11 cellular contexts compared by ENCODE assay signal in genomic region chr11:63764712-63765631, GRCh38. TPM values are rescaled to one million over a fixed set of nuclear protein-coding genes. Genes with fewer than 3 reads are reported as not detected.
A peak's percentile ranks its signal among the peaks of the same experiment; 100 is the strongest.
DNase-seq lines count a peak whose midpoint lies in the region; ATAC-seq, FAIRE-seq and TF ChIP-seq lines count a peak whose summit lies in the region.
"Had no signal": no experiment of that assay in that cellular context is flagged by ENCODE, and none has a peak within 500 bp of the region (broad histone marks: within the 10 kb centered on the region; RNA-seq: fewer than 3 reads in every experiment).

No MANE protein-coding gene starts in this region.

- H4K20me1 ChIP-seq in H9 (ENCODE audit: control insufficient read depth, insufficient read depth, insufficient read length), result no peaks in the 10 kb centered on the region

- no peak overlapping the region for H3K14ac ChIP-seq in H9 (ENCODE audit: insufficient read depth, low read length)

- H2AK5ac ChIP-seq in H9 (ENCODE audit: insufficient read length, low read length), result no peak overlapping the region

- no peak overlapping the region for H4K5ac ChIP-seq in H9 (ENCODE audit: insufficient read length, low read depth, low read length)

- peaks cover 5% of the 10 kb centered on the region; the same call in 1 of the 2 replicates for H3K79me2 ChIP-seq in H9 (ENCODE audit: insufficient read depth, low read length)

- H3K27me3 ChIP-seq in H9 (ENCODE audit: insufficient read depth, low read length) (no peaks in the 10 kb centered on the region), adipocyte (replicated peaks; ENCODE audit: control insufficient read depth, insufficient read depth, low read length) (no peaks in the 10 kb centered on the region), small intestine (ENCODE audit: control insufficient read depth in 2 of 2, insufficient read depth in 2 of 2, low read length in 2 of 2) (no peaks in the 10 kb centered on the region)

- peak; percentile 77 for DNase-seq in H9
- DNase-seq in adipocyte (ENCODE audit: low read depth), result no peak
- peak; percentile 54 for DNase-seq in iPS-NIHi7 (ENCODE audit: extremely low spot score)
- DNase-seq in small intestine, result peak; percentile 56
- no peak for DNase-seq in activated naive CD4-positive, alpha-beta T cell treated with anti-CD3 and anti-CD28 coated beads, Interleukin-2, amount 50 U/mL, for 72 hours (ENCODE audit: low spot score in 2 of 2)
- no peak for DNase-seq in naive thymus-derived CD8-positive, alpha-beta T cell
- DNase-seq in ureter (ENCODE audit: low spot score), result no peak
- DNase-seq: activated CD4-positive, alpha-beta T cell treated with anti-CD3 and anti-CD28 coated beads, Interleukin-2, amount 10 ng/mL, durations not matched to agents 24 days and 14 days; NCI-H510A treated with DMSO at 0.1 percent for 48 hours had no signal

- H3K4me3 ChIP-seq in adipocyte (ENCODE audit: low read length) (no peak overlapping the region), small intestine (ENCODE audit: low read depth in 1 of 2, low read length in 2 of 2) (peak overlapping the region in 1 of 2 donors; percentile 25)

- no peak overlapping the region for H4K8ac ChIP-seq in H9 (replicated peaks; ENCODE audit: insufficient read length, low read depth, low read length)

- peaks cover 2% of the 10 kb centered on the region for H3K79me1 ChIP-seq in H9 (ENCODE audit: insufficient read depth, low read depth, low read length, poor library complexity, severe bottlenecking)

- no peak overlapping the region for H3K4me2 ChIP-seq in H9 (ENCODE audit: insufficient read depth, insufficient read length, low read length)
- H3K4me2 ChIP-seq: SK-N-SH had no signal

- H2BK120ac ChIP-seq in H9 (ENCODE audit: low read depth, low read length, poor library complexity, severe bottlenecking), result no peak overlapping the region

- peak overlapping the region in 1 of 3 experiments; percentile 96; a peak in 2 of 7 replicates for H3K27ac Mint-ChIP-seq in H9
- H3K27ac Mint-ChIP-seq in activated naive CD4-positive, alpha-beta T cell treated with anti-CD3 and anti-CD28 coated beads, Interleukin-2, amount 50 U/mL, for 72 hours, result no peak overlapping the region
- H3K27ac Mint-ChIP-seq in naive thymus-derived CD8-positive, alpha-beta T cell, result peak overlapping the region in 2 of 10 donors; percentile 15 to 63
- H3K27ac Mint-ChIP-seq: activated CD4-positive, alpha-beta T cell treated with anti-CD3 and anti-CD28 coated beads, Interleukin-2, amount 10 ng/mL, durations not matched to agents 24 days and 14 days; activated naive CD4-positive, alpha-beta T cell treated with anti-CD3 and anti-CD28 coated beads, Interleukin-2, amount 50 U/mL, for 24 hours had no signal

- peaks cover 0 to 36% (median 5%) of the 10 kb centered on the region in 3 experiments; a peak in 5 of 7 replicates for H3K36me3 Mint-ChIP-seq in H9 (ENCODE audit: insufficient read depth in 1 of 3, low read depth in 3 of 3)
- peaks cover 0 to 6% of the 10 kb centered on the region in 2 donors for H3K36me3 Mint-ChIP-seq in activated naive CD4-positive, alpha-beta T cell treated with anti-CD3 and anti-CD28 coated beads, Interleukin-2, amount 50 U/mL, for 72 hours
- H3K36me3 Mint-ChIP-seq in naive thymus-derived CD8-positive, alpha-beta T cell, result peaks cover 0 to 5% (median 0%) of the 10 kb centered on the region in 3 donors
- H3K36me3 Mint-ChIP-seq: activated naive CD4-positive, alpha-beta T cell treated with anti-CD3 and anti-CD28 coated beads, Interleukin-2, amount 50 U/mL, for 24 hours had no signal

- ATAC-seq in activated naive CD4-positive, alpha-beta T cell treated with anti-CD3 and anti-CD28 coated beads, Interleukin-2, amount 50 U/mL, for 72 hours, result no peak
- no peak for ATAC-seq in naive thymus-derived CD8-positive, alpha-beta T cell

- no peak overlapping the region for H3K23ac ChIP-seq in H9 (ENCODE audit: insufficient read length, low read depth, low read length)

- no peak overlapping the region for H2BK20ac ChIP-seq in H9 (ENCODE audit: low read depth, low read length, poor library complexity, severe bottlenecking)

- no peak overlapping the region for H3T11ph ChIP-seq in H9 (ENCODE audit: low read length)

- H3K18ac ChIP-seq in H9 (ENCODE audit: insufficient read length, low read depth, low read length), result no peak overlapping the region

- no CpG with 5 or more reads among the region's 30 CpGs for WGBS in H9 (ENCODE audit: extremely low coverage, insufficient read length, low lambda C conversion rate)
- 23 to 64% (median 45%) methylated on average over 11 to 30 of the region's 30 CpGs for WGBS in small intestine, 3 donors

- H3K9ac ChIP-seq in H9 (ENCODE audit: extremely low read depth, insufficient read length, low read length), result no peak overlapping the region
- H3K9ac ChIP-seq in adipocyte (ENCODE audit: low read length), result peak overlapping the region; percentile 28
- H3K9ac ChIP-seq: SK-N-SH had no signal

- no peaks in the 10 kb centered on the region for H3K9me3 ChIP-seq in H9 (ENCODE audit: control insufficient read depth, low read depth, low read length)
- H3K9me3 ChIP-seq in adipocyte (ENCODE audit: control insufficient read depth, low read length), result no peaks in the 10 kb centered on the region
- no peaks in the 10 kb centered on the region for H3K9me3 ChIP-seq in small intestine (ENCODE audit: control insufficient read depth, low read depth)
- H3K9me3 ChIP-seq: SK-N-SH had no signal

- H3K23me2 ChIP-seq in H9 (ENCODE audit: insufficient read length, low read depth, low read length, poor library complexity, severe bottlenecking), result peaks cover 32% of the 10 kb centered on the region

- H3K27me3 Mint-ChIP-seq in H9 (ENCODE audit: low read depth), result peaks cover 3% of the 10 kb centered on the region
- no peaks in the 10 kb centered on the region for H3K27me3 Mint-ChIP-seq in naive thymus-derived CD8-positive, alpha-beta T cell
- H3K27me3 Mint-ChIP-seq: activated naive CD4-positive, alpha-beta T cell treated with anti-CD3 and anti-CD28 coated beads, Interleukin-2, amount 50 U/mL, for 24 hours had no signal

- peaks cover 46 to 48% of the 10 kb centered on the region in 2 experiments for H3K4me1 Mint-ChIP-seq in H9
- peaks cover 7 to 19% (median 14%) of the 10 kb centered on the region in 4 donors for H3K4me1 Mint-ChIP-seq in naive thymus-derived CD8-positive, alpha-beta T cell

- TF ChIP-seq CTCF in H9 (conservative IDR thresholded peaks at IDR 0.05), result no peak

- no peak overlapping the region for H2BK5ac ChIP-seq in H9 (ENCODE audit: insufficient read length, low read length)

- H3K4ac ChIP-seq in H9 (ENCODE audit: low read depth, low read length), result no peak overlapping the region

- peaks cover 11% of the 10 kb centered on the region for H3K36me3 ChIP-seq in adipocyte (ENCODE audit: control insufficient read depth, insufficient read depth, low read length, severe bottlenecking)
- H3K36me3 ChIP-seq in small intestine (ENCODE audit: control insufficient read depth in 2 of 2, insufficient read depth in 2 of 2, low read length in 2 of 2), result no peaks in the 10 kb centered on the region

- H3K56ac ChIP-seq in H9 (ENCODE audit: insufficient read length, low read depth, low read length), result no peak overlapping the region

- no peak overlapping the region for H3K27ac ChIP-seq in H9 (ENCODE audit: insufficient read length, low read depth, low read length)
- H3K27ac ChIP-seq in small intestine (ENCODE audit: low read depth in 1 of 2, low read length in 1 of 2), result no peak overlapping the region

- H4K91ac ChIP-seq in H9 (ENCODE audit: insufficient read length, low read depth, low read length), result no peak overlapping the region

- no peak overlapping the region for H2BK15ac ChIP-seq in H9 (ENCODE audit: low read depth, low read length)

- POLR2A ChIA-PET in naive thymus-derived CD8-positive, alpha-beta T cell (lab: Charles Lee), result no interaction called here

- peak overlapping the region; percentile 73 to 92; a peak in 3 of 5 replicates for H3K4me3 Mint-ChIP-seq in H9
- no peak overlapping the region for H3K4me3 Mint-ChIP-seq in naive thymus-derived CD8-positive, alpha-beta T cell
- H3K4me3 Mint-ChIP-seq: activated CD4-positive, alpha-beta T cell treated with anti-CD3 and anti-CD28 coated beads, Interleukin-2, amount 10 ng/mL, durations not matched to agents 24 days and 14 days; activated naive CD4-positive, alpha-beta T cell treated with anti-CD3 and anti-CD28 coated beads, Interleukin-2, amount 50 U/mL, for 24 hours had no signal

- H2AFZ ChIP-seq in H9 (ENCODE audit: low read length), result no peak overlapping the region

- 0 out of 5 replicates have a peak, but pooled peaks cover 0 to 2% of the 10 kb centered on the region in 2 experiments for H3K9me3 Mint-ChIP-seq in H9
- H3K9me3 Mint-ChIP-seq in activated naive CD4-positive, alpha-beta T cell treated with anti-CD3 and anti-CD28 coated beads, Interleukin-2, amount 50 U/mL, for 72 hours, result no peaks in the 10 kb centered on the region
- no peaks in the 10 kb centered on the region for H3K9me3 Mint-ChIP-seq in naive thymus-derived CD8-positive, alpha-beta T cell
- H3K9me3 Mint-ChIP-seq: activated CD4-positive, alpha-beta T cell treated with anti-CD3 and anti-CD28 coated beads, Interleukin-2, amount 10 ng/mL, durations not matched to agents 24 days and 14 days; activated naive CD4-positive, alpha-beta T cell treated with anti-CD3 and anti-CD28 coated beads, Interleukin-2, amount 50 U/mL, for 24 hours had no signal

- H2BK12ac ChIP-seq in H9 (ENCODE audit: insufficient read length, low read depth, low read length), result no peak overlapping the region

- no peak for FAIRE-seq in small intestine (lab: Jason Lieb, UNC)

- H3K4me1 ChIP-seq in H9 (ENCODE audit: insufficient read depth, low read length) (no peaks in the 10 kb centered on the region; the same call in 1 of the 2 replicates), adipocyte (ENCODE audit: control insufficient read depth, insufficient read depth, low read length) (peaks cover 51% of the 10 kb centered on the region), small intestine (ENCODE audit: control insufficient read depth in 2 of 2, insufficient read depth in 1 of 2, low read depth in 1 of 2, low read length in 1 of 2) (peaks cover 2% of the 10 kb centered on the region in 2 donors)

RNA-seq across cellular contexts. Expression of gene ZFTA, which starts 3.6 kb away (rescaled TPM):
- total RNA-seq in H9 (2021) (48.2 and 49.3 TPM in 2 replicates), ureter (6.5 TPM)
- 1 to 10 TPM in 2 of 3 donors, under 1 TPM in 1; 0.22 to 6.0 (median 1.9) TPM for polyA plus RNA-seq in small intestine
- total RNA-seq in activated naive CD4-positive, alpha-beta T cell treated with anti-CD3 and anti-CD28 coated beads, Interleukin-2, amount 50 U/mL, for 72 hours, result 1 to 10 TPM in 1 of 2 donors, under 1 TPM in 1; 0.16 to 2.2 TPM
- total RNA-seq in naive thymus-derived CD8-positive, alpha-beta T cell, result 1 to 10 TPM; 7.2 to 7.4 TPM
- under 1 TPM; 0.09 to 0.56 (median 0.34) TPM for polyA plus RNA-seq in naive thymus-derived CD8-positive, alpha-beta T cell

RNA-seq across cellular contexts. Expression of gene SPINDOC, which starts 48.3 kb away (rescaled TPM):
- total RNA-seq in H9 (2021) (121 TPM in 2 replicates), ureter (13.0 TPM)
- polyA plus RNA-seq in small intestine, result 1 to 10 TPM; 1.1 to 7.9 (median 3.0) TPM
- 10 to 100 TPM; 30.8 to 39.0 TPM for total RNA-seq in activated naive CD4-positive, alpha-beta T cell treated with anti-CD3 and anti-CD28 coated beads, Interleukin-2, amount 50 U/mL, for 72 hours
- 10 to 100 TPM; 11.0 to 13.0 TPM for total RNA-seq in naive thymus-derived CD8-positive, alpha-beta T cell
- under 1 TPM; 0.47 to 0.66 (median 0.49) TPM for polyA plus RNA-seq in naive thymus-derived CD8-positive, alpha-beta T cell

Comparison
In these comparisons a context has a peak if more than half of its experiments do, and no peak if none do; other contexts are left out.
1. DNase-seq: peak in H9 (single experiment), iPS-NIHi7 (single experiment) and small intestine (single experiment); none in adipocyte (single experiment), activated naive CD4-positive, alpha-beta T cell treated with anti-CD3 and anti-CD28 coated beads, Interleukin-2, amount 50 U/mL, for 72 hours (0 of 2), naive thymus-derived CD8-positive, alpha-beta T cell (0 of 10) and ureter (single experiment).
2. H3K4me3 Mint-ChIP-seq: peak in H9 (2 of 2); none in naive thymus-derived CD8-positive, alpha-beta T cell (0 of 10).